ENCODE assay signal across 22 cellular contexts in the genomic region with DNA sequence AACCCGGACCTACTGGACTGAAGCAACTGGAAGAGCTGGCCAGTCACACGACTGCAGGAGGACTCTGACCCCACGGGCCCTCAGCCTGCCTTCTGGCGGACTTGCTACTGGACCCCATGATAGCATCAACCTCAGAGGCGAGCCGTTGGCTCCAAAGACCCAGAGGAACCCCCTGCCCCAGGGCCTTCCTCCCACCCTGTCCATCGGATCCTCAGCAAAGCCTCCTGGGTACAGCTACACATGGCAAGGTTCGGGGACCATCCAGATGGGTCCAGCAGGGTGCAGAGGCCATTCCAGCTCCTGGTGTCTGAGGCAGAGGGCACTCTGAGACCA.
DNase-seq lines count a peak whose midpoint lies in the region; ATAC-seq, FAIRE-seq and TF ChIP-seq lines count a peak whose summit lies in the region.
"Had no signal": no experiment of that assay in that cellular context is flagged by ENCODE, and none has a peak within 500 bp of the region (broad histone marks: within the 10 kb centered on the region; RNA-seq: fewer than 3 reads in every experiment).

No MANE protein-coding gene starts in this region.

- no peak overlapping the region for H3K4me2 ChIP-seq in H1 (ENCODE audit: insufficient read depth in 1 of 2, low read depth in 2 of 2, low read length in 2 of 2)

- H3K9me3 ChIP-seq in H1 (ENCODE audit: insufficient read depth in 2 of 2, low read depth in 1 of 2, low read length in 1 of 2) (no peaks in the 10 kb centered on the region), aorta (ENCODE audit: control insufficient read depth, low read length) (no peaks in the 10 kb centered on the region)
- H3K9me3 ChIP-seq: BE2C, HAP-1 had no signal

- peaks cover 0 to 4% (median under 1%) of the 10 kb centered on the region in 4 experiments; a peak in 3 of 7 replicates for H3K4me1 ChIP-seq in H1 (replicated peaks in 1 of 4; ENCODE audit: control insufficient read depth in 3 of 4, insufficient read depth in 4 of 4, low read length in 3 of 4)
- H3K4me1 ChIP-seq in aorta (ENCODE audit: control insufficient read depth in 1 of 2, insufficient read depth in 2 of 2, low read length in 2 of 2), result no peaks in the 10 kb centered on the region
- H3K4me1 ChIP-seq: BE2C, HAP-1 had no signal

- H3K27ac Mint-ChIP-seq in activated naive CD8-positive, alpha-beta T cell treated with anti-CD3 and anti-CD28 coated beads, Interleukin-2, amount 10 ng/mL, durations not matched to agents 7 days and 5 days, result no peak overlapping the region
- no peak overlapping the region for H3K27ac Mint-ChIP-seq in activated naive CD8-positive, alpha-beta T cell treated with anti-CD3 and anti-CD28 coated beads, Interleukin-2, amount 50 U/mL, for 24 hours
- no peak overlapping the region for H3K27ac Mint-ChIP-seq in osteocyte (ENCODE audit: unreplicated experiment)
- H3K27ac Mint-ChIP-seq in effector memory CD8-positive, alpha-beta T cell, result no peak overlapping the region
- H3K27ac Mint-ChIP-seq: CD4-positive, CD25-positive, alpha-beta regulatory T cell had no signal

- peak overlapping the region; percentile 77 for H4K8ac ChIP-seq in H1 (ENCODE audit: extremely low read depth, insufficient read depth, low read length)

- no peak overlapping the region for H3K4me3 Mint-ChIP-seq in activated naive CD8-positive, alpha-beta T cell treated with anti-CD3 and anti-CD28 coated beads, Interleukin-2, amount 10 ng/mL, durations not matched to agents 7 days and 5 days
- H3K4me3 Mint-ChIP-seq in activated naive CD8-positive, alpha-beta T cell treated with anti-CD3 and anti-CD28 coated beads, Interleukin-2, amount 50 U/mL, for 24 hours, result no peak overlapping the region
- no peak overlapping the region for H3K4me3 Mint-ChIP-seq in osteocyte (ENCODE audit: unreplicated experiment)
- no peak overlapping the region for H3K4me3 Mint-ChIP-seq in effector memory CD8-positive, alpha-beta T cell
- H3K4me3 Mint-ChIP-seq: CD4-positive, CD25-positive, alpha-beta regulatory T cell had no signal

- no peak for FAIRE-seq in H1 (lab: Jason Lieb, UNC)

- H2AFZ ChIP-seq in H1 (ENCODE audit: low read length), result no peak overlapping the region

- no peak overlapping the region for H4K5ac ChIP-seq in H1 (ENCODE audit: insufficient read length, low read depth, low read length)

- no peak overlapping the region for H3K23ac ChIP-seq in H1 (ENCODE audit: insufficient read length)

- TF ChIP-seq POLR2A in H1 (IDR thresholded peaks at IDR 0.05; ENCODE audit: control extremely low read depth in 1 of 2, low read depth in 2 of 2, low read length in 2 of 2), result no peak

- H2BK12ac ChIP-seq in H1 (ENCODE audit: low read depth, low read length), result no peak overlapping the region

- no peaks in the 10 kb centered on the region; a peak in 1 of 7 replicates for H3K27me3 ChIP-seq in H1 (replicated peaks in 1 of 4; ENCODE audit: control insufficient read depth in 3 of 4, extremely low read depth in 1 of 4, insufficient read depth in 3 of 4, low read length in 3 of 4)
- no peaks in the 10 kb centered on the region for H3K27me3 ChIP-seq in aorta (ENCODE audit: control insufficient read depth in 1 of 2, insufficient read depth in 2 of 2, low read length in 1 of 2)
- H3K27me3 ChIP-seq: BE2C had no signal

- H2BK15ac ChIP-seq in H1 (ENCODE audit: low read length), result no peak overlapping the region

- H3K27ac ChIP-seq in H1 (ENCODE audit: low read depth, low read length) (no peak overlapping the region), aorta (ENCODE audit: low read depth in 1 of 2, low read length in 2 of 2) (no peak overlapping the region)
- H3K27ac ChIP-seq: HL-60 had no signal

- no peak overlapping the region for H2BK20ac ChIP-seq in H1 (ENCODE audit: low read length)

- H3K27me3 Mint-ChIP-seq in activated naive CD8-positive, alpha-beta T cell treated with anti-CD3 and anti-CD28 coated beads, Interleukin-2, amount 10 ng/mL, durations not matched to agents 7 days and 5 days, result no peaks in the 10 kb centered on the region
- peaks cover 9% of the 10 kb centered on the region for H3K27me3 Mint-ChIP-seq in activated naive CD8-positive, alpha-beta T cell treated with anti-CD3 and anti-CD28 coated beads, Interleukin-2, amount 50 U/mL, for 24 hours
- H3K27me3 Mint-ChIP-seq in osteocyte (ENCODE audit: unreplicated experiment), result no peaks in the 10 kb centered on the region
- peaks cover 19 to 63% of the 10 kb centered on the region in 2 donors for H3K27me3 Mint-ChIP-seq in effector memory CD8-positive, alpha-beta T cell
- H3K27me3 Mint-ChIP-seq: CD4-positive, CD25-positive, alpha-beta regulatory T cell had no signal

- DNase-seq in activated naive CD8-positive, alpha-beta T cell treated with anti-CD3 and anti-CD28 coated beads, Interleukin-2, amount 10 ng/mL, durations not matched to agents 7 days and 5 days, result peak; percentile 2
- no peak for DNase-seq in activated naive CD8-positive, alpha-beta T cell treated with anti-CD3 and anti-CD28 coated beads, Interleukin-2, amount 50 U/mL, for 24 hours
- peak in 1 of 2 experiments; percentile 31 for DNase-seq in H1 (ENCODE audit: low read depth in 1 of 2, low spot score in 2 of 2)
- DNase-seq in osteocyte (ENCODE audit: extremely low spot score, unreplicated experiment), result peak; percentile 76
- DNase-seq in aorta, result peak; percentile 21 to 51
- DNase-seq in effector memory CD8-positive, alpha-beta T cell, result no peak
- DNase-seq: BE2C; CD4-positive, CD25-positive, alpha-beta regulatory T cell; COR-L47; DMS 273 treated with DMSO at 0.1 percent for 48 hours; DND-41; IMR-90; NCI-H1417; NCI-H187; NCI-H2107; NCI-H2227 treated with DMSO at 0.1 percent for 48 hours; NCI-H524; NCI-H82; OCI-M1 had no signal

- POLR2A ChIA-PET in activated naive CD8-positive, alpha-beta T cell treated with anti-CD3 and anti-CD28 coated beads, Interleukin-2, amount 10 ng/mL, durations not matched to agents 7 days and 5 days (lab: Charles Lee), result no interaction called here
- POLR2A ChIA-PET in H1 (lab: Charles Lee; ENCODE audit: partially characterized antibody), result no interaction called here

- no peak overlapping the region for H3K4me3 ChIP-seq in H1 (ENCODE audit: extremely low read depth in 1 of 4, insufficient read depth in 2 of 4, low read depth in 3 of 4, low read length in 4 of 4)
- H3K4me3 ChIP-seq in aorta (ENCODE audit: low read length in 2 of 2), result no peak overlapping the region
- H3K4me3 ChIP-seq: HAP-1 had no signal

- intact Hi-C loops in aorta (cut with DNase I), result no loop called here

- no peaks in the 10 kb centered on the region for H3K79me1 ChIP-seq in H1 (ENCODE audit: low read depth, low read length)

- H3K79me2 ChIP-seq in H1 (ENCODE audit: control insufficient read depth in 1 of 2, insufficient read depth in 2 of 2, low read length in 2 of 2), result no peaks in the 10 kb centered on the region

- H4K91ac ChIP-seq in H1 (replicated peaks; ENCODE audit: insufficient read length, low read length), result no peak overlapping the region

- no peaks in the 10 kb centered on the region for H3K36me3 Mint-ChIP-seq in activated naive CD8-positive, alpha-beta T cell treated with anti-CD3 and anti-CD28 coated beads, Interleukin-2, amount 10 ng/mL, durations not matched to agents 7 days and 5 days
- H3K36me3 Mint-ChIP-seq in activated naive CD8-positive, alpha-beta T cell treated with anti-CD3 and anti-CD28 coated beads, Interleukin-2, amount 50 U/mL, for 24 hours (ENCODE audit: low read depth), result no peaks in the 10 kb centered on the region
- no peaks in the 10 kb centered on the region for H3K36me3 Mint-ChIP-seq in osteocyte (ENCODE audit: unreplicated experiment)
- H3K36me3 Mint-ChIP-seq in effector memory CD8-positive, alpha-beta T cell (ENCODE audit: insufficient read depth), result no peaks in the 10 kb centered on the region
- H3K36me3 Mint-ChIP-seq: CD4-positive, CD25-positive, alpha-beta regulatory T cell had no signal

- TF ChIP-seq CTCF in H1 (IDR thresholded peaks at IDR 0.05; ENCODE audit: control extremely low read depth in 1 of 3, insufficient read depth in 1 of 3, low read depth in 1 of 3, low read length in 3 of 3) (no peak), osteocyte (IDR thresholded peaks at IDR 0.05) (no peak)

- no peak overlapping the region for H3K14ac ChIP-seq in H1 (ENCODE audit: insufficient read length)

- no peak overlapping the region for H3K56ac ChIP-seq in H1 (replicated peaks; ENCODE audit: insufficient read length, low read depth, low read length)

- H3K4me1 Mint-ChIP-seq in activated naive CD8-positive, alpha-beta T cell treated with anti-CD3 and anti-CD28 coated beads, Interleukin-2, amount 10 ng/mL, durations not matched to agents 7 days and 5 days, result no peaks in the 10 kb centered on the region
- no peaks in the 10 kb centered on the region for H3K4me1 Mint-ChIP-seq in activated naive CD8-positive, alpha-beta T cell treated with anti-CD3 and anti-CD28 coated beads, Interleukin-2, amount 50 U/mL, for 24 hours
- H3K4me1 Mint-ChIP-seq in osteocyte (ENCODE audit: unreplicated experiment), result no peaks in the 10 kb centered on the region
- no peaks in the 10 kb centered on the region for H3K4me1 Mint-ChIP-seq in effector memory CD8-positive, alpha-beta T cell (ENCODE audit: low read depth in 2 of 2)
- H3K4me1 Mint-ChIP-seq: CD4-positive, CD25-positive, alpha-beta regulatory T cell had no signal

- no peak for ATAC-seq in activated naive CD8-positive, alpha-beta T cell treated with anti-CD3 and anti-CD28 coated beads, Interleukin-2, amount 10 ng/mL, durations not matched to agents 7 days and 5 days (ENCODE audit: low read depth)
- ATAC-seq in activated naive CD8-positive, alpha-beta T cell treated with anti-CD3 and anti-CD28 coated beads, Interleukin-2, amount 50 U/mL, for 24 hours, result no peak
- ATAC-seq in aorta (ENCODE audit: low FRiP score), result no peak
- ATAC-seq in effector memory CD8-positive, alpha-beta T cell (replicated peaks), result no peak
- ATAC-seq in HG02973 (IDR thresholded peaks at IDR 0.05; ENCODE audit: unreplicated experiment), result no peak

- H3K23me2 ChIP-seq in H1 (ENCODE audit: low read depth, low read length), result no peaks in the 10 kb centered on the region; the same call in 1 of the 2 replicates

- TF ChIP-seq RAD21 in H1 (IDR thresholded peaks at IDR 0.05 in 1 of 2, conservative IDR thresholded peaks at IDR 0.05 in 1 of 2; ENCODE audit: low read depth in 2 of 2, low read length in 2 of 2), result no peak

- TF ChIP-seq EP300 in H1 (IDR thresholded peaks at IDR 0.05; ENCODE audit: borderline replicate concordance in 1 of 2, low read depth in 2 of 2, low read length in 2 of 2), result no peak

- no peak overlapping the region for H2BK120ac ChIP-seq in H1 (replicated peaks; ENCODE audit: low read depth, low read length)

- H3K36me3 ChIP-seq in H1 (ENCODE audit: control insufficient read depth in 2 of 4, insufficient read depth in 4 of 4, low read length in 3 of 4) (no peaks in the 10 kb centered on the region), aorta (ENCODE audit: control insufficient read depth in 1 of 2, insufficient read depth in 2 of 2, low read length in 1 of 2) (no peaks in the 10 kb centered on the region)
- H3K36me3 ChIP-seq: BE2C, HAP-1 had no signal

- no peak overlapping the region for H3K4ac ChIP-seq in H1 (replicated peaks; ENCODE audit: insufficient read length, low read depth, low read length)

- 84% methylated on average over 8 of the region's 8 CpGs; no CpG with 5 or more reads in 1 of the 2 experiments for WGBS in H1 (ENCODE audit: extremely low coverage in 1 of 2, insufficient coverage in 1 of 2, insufficient read length in 1 of 2, insufficient replicate concordance in 2 of 2, low coverage in 1 of 2, low lambda C conversion rate in 2 of 2, missing lambda C conversion rate in 1 of 2), 2 experiments
- 73 to 76% methylated on average over 8 of the region's 8 CpGs for WGBS in aorta, 2 donors

- CTCF ChIA-PET in H1 (lab: Charles Lee; ENCODE audit: partially characterized antibody), result interaction anchor here (2.5 kb wide), 1 partner anchor 24 kb away, joined by 8 read pairs; no protein-coding TSS in a partner anchor

- H3K18ac ChIP-seq in H1 (ENCODE audit: extremely low read depth, low read length), result no peak overlapping the region

- no peak overlapping the region for H2AK5ac ChIP-seq in H1 (ENCODE audit: low read depth, low read length)

- no peak overlapping the region for H2BK5ac ChIP-seq in H1 (ENCODE audit: low read depth, low read length)

- no peak overlapping the region for H3K9ac ChIP-seq in H1 (replicated peaks in 1 of 4; ENCODE audit: extremely low read depth in 1 of 4, low read depth in 3 of 4, low read length in 3 of 4)

- H3K9me3 Mint-ChIP-seq in activated naive CD8-positive, alpha-beta T cell treated with anti-CD3 and anti-CD28 coated beads, Interleukin-2, amount 10 ng/mL, durations not matched to agents 7 days and 5 days, result no peaks in the 10 kb centered on the region
- H3K9me3 Mint-ChIP-seq in activated naive CD8-positive, alpha-beta T cell treated with anti-CD3 and anti-CD28 coated beads, Interleukin-2, amount 50 U/mL, for 24 hours, result no peaks in the 10 kb centered on the region
- peaks cover 7% of the 10 kb centered on the region for H3K9me3 Mint-ChIP-seq in osteocyte (ENCODE audit: unreplicated experiment)
- no peaks in the 10 kb centered on the region for H3K9me3 Mint-ChIP-seq in effector memory CD8-positive, alpha-beta T cell

- peaks cover 0 to 2% of the 10 kb centered on the region in 2 experiments for H4K20me1 ChIP-seq in H1 (replicated peaks in 1 of 2; ENCODE audit: control insufficient read depth in 1 of 2, insufficient read depth in 2 of 2, low read length in 2 of 2)

Comparison
In these comparisons a context has a peak if more than half of its experiments do, and no peak if none do; other contexts are left out.
1. DNase-seq: peak in activated naive CD8-positive, alpha-beta T cell treated with anti-CD3 and anti-CD28 coated beads, Interleukin-2, amount 10 ng/mL, durations not matched to agents 7 days and 5 days (single experiment), osteocyte (single experiment) and aorta (2 of 2); none in activated naive CD8-positive, alpha-beta T cell treated with anti-CD3 and anti-CD28 coated beads, Interleukin-2, amount 50 U/mL, for 24 hours (single experiment) and effector memory CD8-positive, alpha-beta T cell (0 of 3).